12 cellular contexts compared by ENCODE assay signal in the genomic region with DNA sequence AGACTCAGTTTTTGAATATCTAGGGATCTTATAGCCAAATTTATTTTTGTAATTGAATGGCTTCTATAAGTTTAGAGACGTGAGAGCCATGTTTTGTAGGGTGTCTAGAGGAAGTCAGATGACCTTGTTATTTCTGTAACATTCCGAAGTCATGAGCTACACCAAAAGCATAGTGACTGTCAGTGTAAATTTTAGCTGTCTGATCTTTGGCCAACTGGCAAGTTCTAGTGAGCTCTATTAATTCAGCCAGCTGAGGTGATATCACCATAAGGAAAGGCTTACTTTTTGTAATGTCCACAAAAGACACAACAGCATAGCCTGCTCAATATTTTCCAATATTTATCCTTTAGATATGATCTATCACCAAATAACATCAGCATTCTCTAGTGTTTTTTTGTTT.
A peak's percentile ranks its signal among the peaks of the same experiment; 100 is the strongest.
DNase-seq lines count a peak whose midpoint lies in the region; ATAC-seq and TF ChIP-seq lines count a peak whose summit lies in the region.
"Had no signal": no experiment of that assay in that cellular context is flagged by ENCODE, and none has a peak within 500 bp of the region (broad histone marks: within the 10 kb centered on the region; RNA-seq: fewer than 3 reads in every experiment).

No MANE protein-coding gene starts in this region.

- in situ Hi-C loops in GM13976 (cut with MboI; ENCODE audit: low sequenced_read_pairs, unreplicated experiment) = no loop called here

- no peak for ATAC-seq in HG03432 (IDR thresholded peaks at IDR 0.05; ENCODE audit: unreplicated experiment)
- ATAC-seq in HG03095 (IDR thresholded peaks at IDR 0.05; ENCODE audit: unreplicated experiment) = no peak
- ATAC-seq: activated CD4-positive, alpha-beta T cell treated with anti-CD3 and anti-CD28 coated beads for 36 hours had no signal

- DNase-seq in AG08396 (ENCODE audit: low spot score) (peak; percentile 70), LNCaP clone FGC (ENCODE audit: low read depth) (peak; percentile 44), cardiac fibroblast (ENCODE audit: low read depth in 2 of 2) (peak; percentile 78 to 80), hepatic stellate cell (ENCODE audit: low spot score) (peak; percentile 60), SIG-M5 treated with dmso at 0.1 percent for 504 hours (lab: John Stamatoyannopoulos, UW; ENCODE audit: unreplicated experiment) (no peak), GM13976 (ENCODE audit: low spot score) (no peak)
- DNase-seq: activated CD4-positive, alpha-beta T cell treated with anti-CD3 and anti-CD28 coated beads for 36 hours; activated effector memory CD4-positive, alpha-beta T cell treated with anti-CD3 and anti-CD28 coated beads, Interleukin-2, amount 50 U/mL, for 16 hours; MM.1S; thyroid gland had no signal

- TF ChIP-seq CTCF in LNCaP clone FGC (IDR thresholded peaks at IDR 0.05; ENCODE audit: control insufficient read depth, extremely low read depth, insufficient read depth) (no peak), cardiac fibroblast (IDR thresholded peaks at IDR 0.05; ENCODE audit: low read depth, low read length) (no peak), GM13976 (IDR thresholded peaks at IDR 0.05; ENCODE audit: borderline replicate concordance, control extremely low read depth, extremely low read depth, insufficient read depth, missing control alignments) (no peak)

- H3K4me3 ChIP-seq in LNCaP clone FGC (ENCODE audit: low read depth, low read length) (no peak overlapping the region), cardiac fibroblast (replicated peaks in 1 of 2; ENCODE audit: low read depth in 2 of 2, low read length in 2 of 2) (no peak overlapping the region)
- H3K4me3 ChIP-seq: thyroid gland had no signal

Comparison
In these comparisons a context has a peak if more than half of its experiments do, and no peak if none do; other contexts are left out.
1. DNase-seq: peak in AG08396 (single experiment), LNCaP clone FGC (single experiment), cardiac fibroblast (2 of 2) and hepatic stellate cell (single experiment); none in SIG-M5 treated with dmso at 0.1 percent for 504 hours (single experiment) and GM13976 (single experiment).